ENCODE assay signal across 28 cellular contexts in the genomic region with DNA sequence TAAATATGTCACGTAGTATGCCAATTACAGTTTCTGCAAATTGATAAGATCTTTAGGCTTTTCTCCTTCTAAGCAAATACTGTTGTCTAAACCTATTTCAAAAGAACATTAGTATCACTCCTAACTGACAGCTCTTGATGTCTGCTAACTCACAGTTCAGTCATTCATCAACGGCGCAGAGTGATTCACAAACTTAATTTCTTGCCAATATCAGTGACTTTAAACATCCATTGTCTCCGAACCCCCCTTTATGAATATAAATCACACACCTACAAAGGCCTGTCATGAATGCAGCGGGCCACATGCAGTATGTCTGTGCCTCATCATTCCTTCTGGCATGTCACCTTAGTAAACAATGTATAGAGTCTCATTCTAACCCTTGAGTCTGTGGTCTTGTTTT.
"Had no signal": no experiment of that assay in that cellular context is flagged by ENCODE, and none has a peak within 500 bp of the region (broad histone marks: within the 10 kb centered on the region; RNA-seq: fewer than 3 reads in every experiment).

No MANE protein-coding gene starts in this region.

- H3K4me3 Mint-ChIP-seq: mesothelial cell of epicardium; naive B cell; natural killer cell; nephron progenitor cell; stimulated activated memory B cell treated with anti-CD40 and anti-IgM and Interleukin-4, amounts not matched to agents 10 μg/mL and 1 μg/mL and 100 μg/mL, for 72 hours; stimulated activated naive CD8-positive, alpha-beta T cell treated with anti-CD3 and anti-CD28 coated beads, Interleukin-15, amount 100 ng/mL, for 72 hours had no signal

- H3K27me3 Mint-ChIP-seq: naive B cell; stimulated activated memory B cell treated with anti-CD40 and anti-IgM and Interleukin-4, amounts not matched to agents 10 μg/mL and 1 μg/mL and 100 μg/mL, for 72 hours; stimulated activated naive CD8-positive, alpha-beta T cell treated with anti-CD3 and anti-CD28 coated beads, Interleukin-15, amount 100 ng/mL, for 72 hours had no signal

- H3K36me3 ChIP-seq: left lung, lower lobe of right lung, pancreas, prostate gland, tibial nerve, upper lobe of left lung, vagina had no signal

- H3K4me3 ChIP-seq: left lung, lower lobe of right lung, pancreas, prostate gland, skin epidermis, tibial nerve, upper lobe of left lung, vagina had no signal

- DNase-seq: hippocampal formation; kidney glomerular epithelial cell; left colon; left lung; lower lobe of right lung; mammary epithelial cell; mesendoderm; naive B cell; natural killer cell; nephron progenitor cell; pancreas; posterior cingulate gyrus; retina; right cardiac atrium; stimulated activated CD4-positive, alpha-beta T cell treated with anti-CD3 and anti-CD28 coated beads, Interleukin-12 subunit alpha, Interleukin-12 subunit beta, amount 100 ng/mL, for 4 hours; stimulated activated CD4-positive, alpha-beta T cell treated with anti-CD3 and anti-CD28 coated beads, Interleukin-4, amount 100 ng/mL, for 24 hours; stimulated activated naive CD4-positive, alpha-beta T cell treated with Interleukin-2 at 50 U/mL for 16 hours; stimulated activated naive CD8-positive, alpha-beta T cell treated with anti-CD3 and anti-CD28 coated beads, Interleukin-15, amount 100 ng/mL, for 72 hours; substantia nigra; upper lobe of left lung had no signal

- H3K9me3 ChIP-seq: left lung, lower lobe of right lung, pancreas, prostate gland, tibial nerve, upper lobe of left lung, vagina had no signal

- H3K27me3 ChIP-seq: left lung, pancreas, tibial nerve, upper lobe of left lung, vagina had no signal

- ATAC-seq: left colon; left lung; lower lobe of right lung; natural killer cell; pancreas; right cardiac atrium; sciatic nerve; stimulated activated memory B cell treated with anti-CD40 and anti-IgM and Interleukin-4, amounts not matched to agents 10 μg/mL and 1 μg/mL and 100 μg/mL, for 72 hours; stimulated activated naive CD8-positive, alpha-beta T cell treated with anti-CD3 and anti-CD28 coated beads, Interleukin-15, amount 100 ng/mL, for 72 hours had no signal

- H3K27ac Mint-ChIP-seq: mesothelial cell of epicardium; naive B cell; natural killer cell; nephron progenitor cell; stimulated activated memory B cell treated with anti-CD40 and anti-IgM and Interleukin-4, amounts not matched to agents 10 μg/mL and 1 μg/mL and 100 μg/mL, for 72 hours had no signal

- H3K4me1 ChIP-seq: left lung, lower lobe of right lung, pancreas, prostate gland, vagina had no signal

- H3K4me1 Mint-ChIP-seq: naive B cell; stimulated activated memory B cell treated with anti-CD40 and anti-IgM and Interleukin-4, amounts not matched to agents 10 μg/mL and 1 μg/mL and 100 μg/mL, for 72 hours had no signal

- H3K36me3 Mint-ChIP-seq: mesothelial cell of epicardium, naive B cell, natural killer cell had no signal

- H3K27ac ChIP-seq: left lung, lower lobe of right lung, pancreas, prostate gland, skin epidermis, tibial nerve, vagina had no signal

- H3K9me3 Mint-ChIP-seq: mesothelial cell of epicardium; naive B cell; natural killer cell; nephron progenitor cell; stimulated activated memory B cell treated with anti-CD40 and anti-IgM and Interleukin-4, amounts not matched to agents 10 μg/mL and 1 μg/mL and 100 μg/mL, for 72 hours had no signal

- FAIRE-seq: keratinocyte, pancreas had no signal
